ENCODE assay signal across 8 cellular contexts in the genomic region with DNA sequence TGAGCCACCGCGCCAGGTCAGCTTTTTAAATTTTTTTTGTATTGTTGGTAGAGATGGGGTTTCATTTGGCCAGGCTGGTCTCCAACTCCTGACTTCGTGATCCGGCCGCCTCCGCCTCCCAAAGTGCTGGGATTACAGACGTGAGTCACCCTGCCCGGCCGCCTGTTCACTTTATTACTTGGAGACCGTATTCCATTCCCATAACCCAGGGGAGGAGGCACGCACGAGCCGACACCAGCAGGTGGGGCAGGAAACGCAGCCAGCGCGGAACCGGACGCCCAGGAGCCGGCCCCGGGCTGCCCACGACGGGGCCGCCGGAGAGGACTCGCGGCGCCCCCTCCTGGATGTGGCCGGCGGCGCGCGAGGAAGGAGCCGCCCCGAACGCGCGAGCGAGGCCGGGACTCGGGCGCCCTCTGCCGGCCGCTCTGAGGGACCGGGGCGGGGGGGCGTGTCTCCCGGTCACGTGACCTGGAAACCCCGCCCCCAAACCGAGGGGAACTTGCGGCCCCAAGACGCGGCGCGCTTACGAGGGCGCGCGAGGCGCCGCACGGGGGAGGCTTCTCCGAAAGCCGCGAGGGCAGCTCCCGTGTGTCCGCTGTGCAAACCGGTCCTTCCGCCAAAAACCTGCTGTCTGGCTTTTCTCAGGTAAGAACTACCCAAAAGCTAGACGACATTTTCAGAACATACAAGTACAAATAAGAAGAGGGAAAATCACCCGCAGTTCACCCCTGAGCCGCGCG. TPM values are rescaled to one million over a fixed set of nuclear protein-coding genes. Genes with fewer than 3 reads are reported as not detected.
A peak's percentile ranks its signal among the peaks of the same experiment; 100 is the strongest.
DNase-seq lines count a peak whose midpoint lies in the region; ATAC-seq and TF ChIP-seq lines count a peak whose summit lies in the region.

No MANE protein-coding gene starts in this region.

- CTCF ChIA-PET in AG04450 (lab: Charles Lee), result interaction anchor here (0.6 to 2.0 kb wide), 15 partner anchors 8 to 214 kb away, joined by 3 to 33 read pairs (median 4); partner anchors contain the start of gene RNH1

- TF ChIP-seq CTCF in AG04450 (IDR thresholded peaks at IDR 0.05; ENCODE audit: low read depth, low read length), result peak; percentile 69

- POLR2A ChIA-PET in AG04450 (lab: Yijun Ruan, JAX), result interaction anchor here (0.6 to 0.7 kb wide), 2 partner anchors 24 to 118 kb away, joined by 3 to 5 read pairs; no protein-coding TSS in a partner anchor

- no peaks in the 10 kb centered on the region for H3K27me3 ChIP-seq in AG04450 (ENCODE audit: control insufficient read depth, insufficient read depth, low read length)

- no peak overlapping the region for H3K27ac ChIP-seq in AG04450 (ENCODE audit: low read depth, low read length)

- peak; percentile 52 for ATAC-seq in GM18868 (IDR thresholded peaks at IDR 0.05; ENCODE audit: unreplicated experiment)
- ATAC-seq in HG03442 (IDR thresholded peaks at IDR 0.05; ENCODE audit: unreplicated experiment), result peak; percentile 75

- H3K4me3 ChIP-seq in AG04450 (ENCODE audit: low read depth, low read length), result peak overlapping the region; percentile 39

- peak; percentile 60 for DNase-seq in AG04450 (ENCODE audit: low read depth, low spot score)
- peak; percentile 95 for DNase-seq in T1000 (lab: John Stamatoyannopoulos, UW)
- DNase-seq in central memory CD4-positive, alpha-beta T cell, result peak; percentile 77
- DNase-seq in left kidney (ENCODE audit: low read depth, low spot score), result peak; percentile 91
- DNase-seq in stimulated activated CD4-positive, alpha-beta T cell treated with anti-CD3 and anti-CD28 coated beads, Interleukin-2, amount 100 ng/mL, for 24 hours, result peak; percentile 87 to 88
- DNase-seq in NCI-H2227 (lab: John Stamatoyannopoulos, UW; ENCODE audit: unreplicated experiment), result no peak

- peaks cover 19% of the 10 kb centered on the region for H3K9me3 ChIP-seq in AG04450 (ENCODE audit: control insufficient read depth, insufficient read depth, low read length)

RNA-seq across cellular contexts. Expression of gene RNH1, which starts 11.6 kb away (rescaled TPM):
- polyA plus RNA-seq in AG04450 (2011; rRNA removed), result 98.6 and 168 TPM in 2 replicates
- polyA minus RNA-seq in AG04450 (2011; rRNA and poly(A)+ RNA removed), result 54.2 and 75.4 TPM in 2 replicates

RNA-seq across cellular contexts. Expression of gene HRAS, which starts 16.7 kb away (rescaled TPM):
- polyA plus RNA-seq in AG04450 (2011; rRNA removed), result 44.7 and 58.7 TPM in 2 replicates
- polyA minus RNA-seq in AG04450 (2011; rRNA and poly(A)+ RNA removed), result 57.0 and 71.2 TPM in 2 replicates

RNA-seq across cellular contexts. Expression of gene LRRC56, which starts 18.7 kb away (rescaled TPM):
- 0.86 and 1.5 TPM in 2 replicates for polyA plus RNA-seq in AG04450 (2011; rRNA removed)
- polyA minus RNA-seq in AG04450 (2011; rRNA and poly(A)+ RNA removed), result 0.48 and 0.83 TPM in 2 replicates

RNA-seq across cellular contexts. Expression of gene LMNTD2, which starts 41.9 kb away (rescaled TPM):
- 0.32 and 0.67 TPM in 2 replicates for polyA plus RNA-seq in AG04450 (2011; rRNA removed)
- polyA minus RNA-seq in AG04450 (2011; rRNA and poly(A)+ RNA removed), result not detected in 2 replicates

RNA-seq across cellular contexts. Expression of gene RASSF7, which starts 42.1 kb away (rescaled TPM):
- 2.5 and 4.3 TPM in 2 replicates for polyA plus RNA-seq in AG04450 (2011; rRNA removed)
- polyA minus RNA-seq in AG04450 (2011; rRNA and poly(A)+ RNA removed), result 0.78 and 1.3 TPM in 2 replicates
